In the genomic region with DNA sequence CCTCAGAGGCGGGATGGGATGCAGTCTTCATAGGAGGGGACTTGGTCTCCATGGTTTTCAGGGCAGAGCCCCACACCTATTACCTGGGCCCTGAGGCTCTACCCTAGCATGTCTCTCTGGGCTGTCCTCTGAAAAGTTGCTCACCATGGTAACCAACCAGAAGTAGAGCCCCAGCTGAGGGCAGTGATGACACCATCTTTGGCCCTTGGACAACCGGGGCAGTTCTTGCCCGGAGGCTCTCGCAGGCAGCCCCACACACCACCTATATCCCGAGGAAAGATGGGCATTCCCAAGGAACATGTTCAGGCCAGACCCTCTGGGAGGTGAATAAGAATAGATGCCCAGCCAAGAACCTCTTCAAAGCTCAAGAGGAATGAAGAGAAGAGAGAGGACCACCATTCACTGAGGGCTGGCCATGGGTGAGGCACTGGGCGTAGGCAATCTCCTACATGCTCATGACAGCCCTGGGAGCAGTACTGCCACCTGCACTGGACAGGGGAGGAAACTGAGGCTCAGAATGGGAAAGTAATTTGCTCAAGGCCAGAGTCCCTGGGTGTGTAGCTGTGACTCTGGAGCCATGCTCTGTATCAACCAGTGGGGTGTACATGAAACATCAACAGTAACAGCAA, we compare ENCODE assay signal across 12 cellular contexts.
DNase-seq lines count a peak whose midpoint lies in the region; ATAC-seq and TF ChIP-seq lines count a peak whose summit lies in the region.
"Had no signal": no experiment of that assay in that cellular context is flagged by ENCODE, and none has a peak within 500 bp of the region (broad histone marks: within the 10 kb centered on the region; RNA-seq: fewer than 3 reads in every experiment).

No MANE protein-coding gene starts in this region.

- H3K27ac Mint-ChIP-seq in T-helper 1 cell treated with Interleukin-12 subunit alpha and Interleukin-12 subunit beta and Interleukin-4 antibody, amounts not matched to agents 30 μg/mL and 1 μg/mL, for 36 hours = peak overlapping the region; percentile 9
- H3K27ac Mint-ChIP-seq in MCF 10A (ENCODE audit: low read depth, unreplicated experiment) = peak overlapping the region; percentile 86
- H3K27ac Mint-ChIP-seq in memory B cell = peak overlapping the region; percentile 35

- H3K27ac ChIP-seq in suprapubic skin = peak overlapping the region; percentile 69

- no peak for DNase-seq in T-helper 1 cell
- DNase-seq in MCF 10A (ENCODE audit: unreplicated experiment) = no peak
- no peak for DNase-seq in memory B cell (ENCODE audit: low spot score in 2 of 2)
- peak in 1 of 2 donors; percentile 51 for DNase-seq in suprapubic skin (ENCODE audit: low spot score in 2 of 2)
- DNase-seq in HuH-7.5 (ENCODE audit: low spot score) = no peak
- no peak for DNase-seq in D341Med (ENCODE audit: low spot score)
- no peak for DNase-seq in occipital lobe (lab: John Stamatoyannopoulos, UW)
- DNase-seq: activated CD4-positive, CD25-positive, alpha-beta regulatory T cell; GDM1; naive thymus-derived CD4-positive, alpha-beta T cell; NK-92 treated with Interleukin-12 subunit alpha and Interleukin-12 subunit beta, amount 100 ng/mL, for 24 hours had no signal

- no peaks in the 10 kb centered on the region for H3K27me3 ChIP-seq in suprapubic skin

- H3K36me3 ChIP-seq in suprapubic skin = no peaks in the 10 kb centered on the region

- TF ChIP-seq EP300 in suprapubic skin (IDR thresholded peaks at IDR 0.05) = no peak

- POLR2A ChIA-PET in MCF 10A (lab: Yijun Ruan, JAX) = interaction anchor here (1.0 to 1.9 kb wide), 2 partner anchors 17 to 39 kb away, joined by 5 to 6 read pairs; no protein-coding TSS in a partner anchor

- no peak for TF ChIP-seq POLR2A in suprapubic skin (IDR thresholded peaks at IDR 0.05)

- intact Hi-C loops in MCF 10A (cut with micrococcal nuclease) = loop anchor here (10.0 kb wide), 1 partner anchor 74 kb away; no protein-coding TSS in a partner anchor

- H3K4me1 ChIP-seq in suprapubic skin = peaks cover 52% of the 10 kb centered on the region

- 67% methylated on average over 6 of the region's 6 CpGs for WGBS in suprapubic skin

- no TSS peak for BruUV-seq in MCF 10A (replicated peaks; lab: Mats Ljungman, UMichigan)

- peaks cover 22% of the 10 kb centered on the region for H3K9me3 Mint-ChIP-seq in T-helper 1 cell treated with Interleukin-12 subunit alpha and Interleukin-12 subunit beta and Interleukin-4 antibody, amounts not matched to agents 30 μg/mL and 1 μg/mL, for 36 hours
- H3K9me3 Mint-ChIP-seq in MCF 10A (ENCODE audit: unreplicated experiment) (no peaks in the 10 kb centered on the region), memory B cell (no peaks in the 10 kb centered on the region)

- H3K4me3 Mint-ChIP-seq in T-helper 1 cell treated with Interleukin-12 subunit alpha and Interleukin-12 subunit beta and Interleukin-4 antibody, amounts not matched to agents 30 μg/mL and 1 μg/mL, for 36 hours = no peak overlapping the region
- H3K4me3 Mint-ChIP-seq in MCF 10A (ENCODE audit: unreplicated experiment) (no peak overlapping the region), memory B cell (no peak overlapping the region)

- H3K36me3 Mint-ChIP-seq in T-helper 1 cell treated with Interleukin-12 subunit alpha and Interleukin-12 subunit beta and Interleukin-4 antibody, amounts not matched to agents 30 μg/mL and 1 μg/mL, for 36 hours (ENCODE audit: low read depth) = peaks cover 9% of the 10 kb centered on the region
- H3K36me3 Mint-ChIP-seq in MCF 10A (ENCODE audit: insufficient read depth, unreplicated experiment) (peaks cover 6% of the 10 kb centered on the region), memory B cell (no peaks in the 10 kb centered on the region)

- peaks cover 31% of the 10 kb centered on the region for H3K4me1 Mint-ChIP-seq in T-helper 1 cell treated with Interleukin-12 subunit alpha and Interleukin-12 subunit beta and Interleukin-4 antibody, amounts not matched to agents 30 μg/mL and 1 μg/mL, for 36 hours (ENCODE audit: low read depth)
- H3K4me1 Mint-ChIP-seq in MCF 10A (ENCODE audit: insufficient read depth, unreplicated experiment) (peaks cover 34% of the 10 kb centered on the region), memory B cell (peaks cover 16% of the 10 kb centered on the region)

- CTCF ChIA-PET in MCF 10A (lab: Yijun Ruan, JAX) = interaction anchor here (0.6 to 1.6 kb wide), 7 partner anchors 11 to 134 kb away, joined by 3 to 6 read pairs (median 3); no protein-coding TSS in a partner anchor

- no peaks in the 10 kb centered on the region for H3K27me3 Mint-ChIP-seq in T-helper 1 cell treated with Interleukin-12 subunit alpha and Interleukin-12 subunit beta and Interleukin-4 antibody, amounts not matched to agents 30 μg/mL and 1 μg/mL, for 36 hours (ENCODE audit: low read depth)
- H3K27me3 Mint-ChIP-seq in MCF 10A (ENCODE audit: insufficient read depth, unreplicated experiment) (no peaks in the 10 kb centered on the region), memory B cell (no peaks in the 10 kb centered on the region)
- H3K27me3 Mint-ChIP-seq: naive thymus-derived CD4-positive, alpha-beta T cell had no signal

- no peak for ATAC-seq in memory B cell (ENCODE audit: low read depth)
- ATAC-seq: naive thymus-derived CD4-positive, alpha-beta T cell had no signal

- TF ChIP-seq CTCF in MCF 10A (IDR thresholded peaks at IDR 0.05; ENCODE audit: unreplicated experiment) = no peak
- TF ChIP-seq CTCF in suprapubic skin (IDR thresholded peaks at IDR 0.05) = no peak

- H3K9me3 ChIP-seq in suprapubic skin = no peaks in the 10 kb centered on the region

- H3K4me3 ChIP-seq in suprapubic skin = no peak overlapping the region

Comparison
In these comparisons a context has a peak if more than half of its experiments do, and no peak if none do; other contexts are left out.
1. H3K27ac Mint-ChIP-seq: peak in every context shown above with its lines; median percentile 86 in MCF 10A; 35 in memory B cell; 9 in T-helper 1 cell treated with Interleukin-12 subunit alpha and Interleukin-12 subunit beta and Interleukin-4 antibody, amounts not matched to agents 30 μg/mL and 1 μg/mL, for 36 hours.